In genomic region chrX:122913134-122913533, GRCh38 we compare ENCODE assay signal across 15 cellular contexts.
DNase-seq lines count a peak whose midpoint lies in the region; ATAC-seq and TF ChIP-seq lines count a peak whose summit lies in the region.
"Had no signal": no experiment of that assay in that cellular context is flagged by ENCODE, and none has a peak within 500 bp of the region (broad histone marks: within the 10 kb centered on the region; RNA-seq: fewer than 3 reads in every experiment).

No MANE protein-coding gene starts in this region.

- H3K79me2 ChIP-seq in MM.1S (ENCODE audit: low read length), result no peaks in the 10 kb centered on the region
- H3K79me2 ChIP-seq in OCI-LY3 (ENCODE audit: low read length), result no peaks in the 10 kb centered on the region
- no peaks in the 10 kb centered on the region for H3K79me2 ChIP-seq in osteoblast (ENCODE audit: insufficient read depth, low read length)

- H3K36me3 ChIP-seq in MM.1S (replicated peaks; ENCODE audit: insufficient read depth, low read length) (no peaks in the 10 kb centered on the region; the same call in 1 of the 2 replicates), OCI-LY3 (replicated peaks; ENCODE audit: low read depth, low read length) (peaks cover 3% of the 10 kb centered on the region), osteoblast (ENCODE audit: insufficient read depth, low read length) (no peaks in the 10 kb centered on the region)
- H3K36me3 ChIP-seq: BLaER1 had no signal

- H3K27ac ChIP-seq in MM.1S (ENCODE audit: low read length) (peak overlapping the region; percentile 18; the same call in 1 of the 2 replicates), OCI-LY3 (ENCODE audit: low read length) (peak overlapping the region; percentile 73), osteoblast (ENCODE audit: low read depth, low read length) (no peak overlapping the region)
- H3K27ac ChIP-seq: BLaER1 had no signal

- H3K4me2 ChIP-seq in MM.1S (ENCODE audit: low read depth, low read length) (no peak overlapping the region), OCI-LY3 (ENCODE audit: low read length) (peak overlapping the region; percentile 38), osteoblast (ENCODE audit: insufficient read depth, low read length) (no peak overlapping the region)
- H3K4me2 ChIP-seq: BLaER1, GM23338 had no signal

- no peak for TF ChIP-seq CTCF in MM.1S (IDR thresholded peaks at IDR 0.05; ENCODE audit: low read length)
- no peak for TF ChIP-seq CTCF in OCI-LY3 (IDR thresholded peaks at IDR 0.05; ENCODE audit: low read depth, low read length)
- no peak for TF ChIP-seq CTCF in osteoblast (IDR thresholded peaks at IDR 0.05; ENCODE audit: extremely low read depth, low read depth, low read length)

- H2AFZ ChIP-seq in MM.1S (ENCODE audit: low read length) (no peak overlapping the region), OCI-LY3 (ENCODE audit: low read depth, low read length) (no peak overlapping the region), osteoblast (ENCODE audit: low read length) (no peak overlapping the region)
- H2AFZ ChIP-seq: GM23338 had no signal

- H3K9me3 ChIP-seq in MM.1S (replicated peaks; ENCODE audit: insufficient read depth, low read length) (no peaks in the 10 kb centered on the region; the same call in 1 of the 2 replicates), OCI-LY3 (ENCODE audit: insufficient read depth, low read length) (no peaks in the 10 kb centered on the region), osteoblast (ENCODE audit: low read depth, low read length) (no peaks in the 10 kb centered on the region)

- H3K9ac ChIP-seq in MM.1S (ENCODE audit: low read length) (no peak overlapping the region), OCI-LY3 (ENCODE audit: low read length) (no peak overlapping the region)
- H3K9ac ChIP-seq: BLaER1 had no signal

- H3F3A ChIP-seq in MM.1S (ENCODE audit: insufficient read depth, low read length), result no peaks in the 10 kb centered on the region

- peak; percentile 51 for ATAC-seq in GM18519 (IDR thresholded peaks at IDR 0.05; ENCODE audit: low FRiP score, unreplicated experiment)
- ATAC-seq: GM23338 had no signal

- H3K4me1 ChIP-seq in MM.1S (ENCODE audit: low read length) (0 out of 2 replicates have a peak, but pooled peaks cover 6% of the 10 kb centered on the region), OCI-LY3 (ENCODE audit: low read length) (peaks cover 13% of the 10 kb centered on the region), osteoblast (ENCODE audit: insufficient read depth, low read length) (no peaks in the 10 kb centered on the region)
- H3K4me1 ChIP-seq: BLaER1 had no signal

- no peaks in the 10 kb centered on the region for H3K9me2 ChIP-seq in MM.1S (replicated peaks; ENCODE audit: insufficient read depth, low read length)

- H3K4me3 ChIP-seq in MM.1S (ENCODE audit: low read length) (no peak overlapping the region), OCI-LY3 (ENCODE audit: low read length) (no peak overlapping the region), osteoblast (ENCODE audit: insufficient read depth, low read length) (no peak overlapping the region)
- H3K4me3 ChIP-seq: BLaER1, GM23338 had no signal

- H4K20me1 ChIP-seq in MM.1S (ENCODE audit: insufficient read depth, low read length), result no peaks in the 10 kb centered on the region
- H4K20me1 ChIP-seq in OCI-LY3 (ENCODE audit: insufficient read depth, low read length), result no peaks in the 10 kb centered on the region
- H4K20me1 ChIP-seq in osteoblast (ENCODE audit: insufficient read depth, low read length), result no peaks in the 10 kb centered on the region
- H4K20me1 ChIP-seq: BLaER1 had no signal

- DNase-seq in MM.1S, result peak; percentile 60
- peak; percentile 23 for DNase-seq in osteoblast (ENCODE audit: insufficient read length, low spot score, missing footprints)
- DNase-seq in NCI-H187 treated with DMSO at 0.1 percent for 48 hours (lab: John Stamatoyannopoulos, UW), result no peak
- no peak for DNase-seq in NCI-H1930 (lab: John Stamatoyannopoulos, UW)
- no peak for DNase-seq in NCI-H2107 treated with DMSO at 0.1 percent for 48 hours (lab: John Stamatoyannopoulos, UW; ENCODE audit: unreplicated experiment)
- DNase-seq: 8988T; CD4-positive, alpha-beta memory T cell; DMS153; DMS79; GF-D8; HCEC 1CT had no signal

- H3K27me3 ChIP-seq in MM.1S (replicated peaks; ENCODE audit: insufficient read depth, low read length) (no peaks in the 10 kb centered on the region), OCI-LY3 (ENCODE audit: low read depth, low read length) (no peaks in the 10 kb centered on the region), osteoblast (ENCODE audit: insufficient read depth, low read length) (no peaks in the 10 kb centered on the region)

Comparison
In these comparisons a context has a peak if more than half of its experiments do, and no peak if none do; other contexts are left out.
1. DNase-seq: peak in MM.1S (single experiment) and osteoblast (single experiment); none in NCI-H187 treated with DMSO at 0.1 percent for 48 hours (single experiment), NCI-H1930 (0 of 2) and NCI-H2107 treated with DMSO at 0.1 percent for 48 hours (single experiment).